Comparison of ENCODE assay signal across 9 cellular contexts in the genomic region with DNA sequence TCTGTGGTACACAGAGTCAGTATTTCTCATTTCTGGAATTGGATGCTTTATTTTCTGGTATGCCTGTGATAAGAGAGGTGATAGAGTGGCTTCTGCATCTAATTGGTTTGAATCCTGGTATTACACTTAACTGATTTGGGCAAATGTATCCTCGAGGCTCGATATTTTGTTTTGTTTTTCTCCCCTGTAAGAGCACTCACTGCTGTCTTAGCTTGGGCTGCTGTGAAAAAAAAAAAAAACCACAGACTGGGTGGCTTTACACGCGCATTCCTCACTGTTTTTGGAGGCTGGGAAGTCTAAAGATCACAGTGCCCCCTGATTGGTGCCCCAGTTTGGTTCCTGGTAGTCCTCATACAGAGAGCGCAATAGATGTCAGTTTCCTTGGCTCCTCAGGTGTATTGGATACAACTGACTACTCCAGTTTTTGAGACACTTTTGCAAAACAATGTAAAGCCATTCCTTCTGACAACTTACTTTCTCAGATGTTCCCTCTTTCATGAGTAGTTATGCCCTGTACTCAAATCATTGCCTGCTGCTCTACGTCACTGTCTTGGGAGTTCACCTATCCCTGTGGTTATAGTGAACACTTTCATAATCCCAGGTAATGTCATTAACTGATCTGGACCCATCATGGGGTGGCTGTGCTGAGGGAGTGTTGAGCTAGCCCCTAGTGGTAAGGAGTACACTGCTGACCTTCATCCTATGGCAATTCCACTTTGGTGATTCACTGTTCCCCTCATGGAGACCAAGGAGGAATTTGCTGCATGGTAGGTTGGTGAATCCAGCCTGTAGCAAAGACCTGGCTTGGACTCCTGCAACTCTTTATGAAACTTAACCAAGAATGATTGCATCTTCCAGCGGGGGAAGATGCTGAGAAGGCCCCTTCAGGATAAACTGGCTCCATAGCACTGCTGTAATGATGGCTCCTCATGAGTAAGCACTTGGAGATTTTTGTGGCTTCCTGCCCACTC. TPM values are rescaled to one million over a fixed set of nuclear protein-coding genes. Genes with fewer than 3 reads are reported as not detected.
DNase-seq lines count a peak whose midpoint lies in the region; ATAC-seq and TF ChIP-seq lines count a peak whose summit lies in the region.
"Had no signal": no experiment of that assay in that cellular context is flagged by ENCODE, and none has a peak within 500 bp of the region (broad histone marks: within the 10 kb centered on the region; RNA-seq: fewer than 3 reads in every experiment).

No MANE protein-coding gene starts in this region.

- in situ Hi-C loops in GM23248 (cut with MboI): no loop called here

- no peak for DNase-seq in AG04449 (ENCODE audit: low read depth, low spot score)
- DNase-seq in GM23248: peak; percentile 75
- DNase-seq in hepatic stellate cell (ENCODE audit: low spot score): peak; percentile 57
- no peak for DNase-seq in activated gamma-delta T cell (lab: John Stamatoyannopoulos, UW)
- DNase-seq: NCI-H510A treated with DMSO at 0.1 percent for 48 hours had no signal

- H3K9ac ChIP-seq in GM23248: no peak overlapping the region

- no peaks in the 10 kb centered on the region for H3K27me3 ChIP-seq in GM23248 (replicated peaks; ENCODE audit: insufficient read depth)

- POLR2A ChIA-PET in AG04449 (lab: Yijun Ruan, JAX): interaction anchor here (0.5 kb wide), 1 partner anchor 67 kb away, joined by 4 read pairs; no protein-coding TSS in a partner anchor

- H3K36me3 ChIP-seq in GM23248 (ENCODE audit: low read depth): peaks cover 35% of the 10 kb centered on the region

- peaks cover 71% of the 10 kb centered on the region for H3F3A ChIP-seq in GM23248 (ENCODE audit: insufficient read depth)

- no peaks in the 10 kb centered on the region for H3K9me2 ChIP-seq in GM23248 (ENCODE audit: insufficient read depth)

- no peak overlapping the region for H3K4me2 ChIP-seq in GM23248 (ENCODE audit: unreplicated experiment)

- H3K4me1 ChIP-seq in GM23248 (ENCODE audit: insufficient read depth): peaks cover 34% of the 10 kb centered on the region

- CTCF ChIA-PET in AG04449 (lab: Yijun Ruan, JAX): no interaction called here

- H3K79me2 ChIP-seq in GM23248 (ENCODE audit: insufficient read depth): peaks cover 33% of the 10 kb centered on the region

- no peaks in the 10 kb centered on the region for H3K9me3 ChIP-seq in GM23248 (ENCODE audit: low read depth)

- TF ChIP-seq CTCF in AG04449 (IDR thresholded peaks at IDR 0.05; ENCODE audit: insufficient read depth, low read length, missing control alignments) (peak; percentile 44), WI38 (IDR thresholded peaks at IDR 0.05; ENCODE audit: low read depth, low read length) (peak; percentile 35; the same call in 1 of the 2 replicates)

- WGBS in GM23248 (ENCODE audit: low coverage in 1 of 2, low lambda C conversion rate in 2 of 2, missing lambda C conversion rate in 2 of 2), 2 experiments: 84 to 87% methylated on average over 7 of the region's 7 CpGs

- H3K27ac ChIP-seq in GM23248: peak overlapping the region; percentile 88

- H3K4me3 ChIP-seq in AG04449 (ENCODE audit: low read depth, low read length) (no peak overlapping the region), GM23248 (no peak overlapping the region), WI38 (ENCODE audit: low read depth, low read length) (no peak overlapping the region)

- ATAC-seq in GM18498 (IDR thresholded peaks at IDR 0.05; ENCODE audit: unreplicated experiment): no peak
- ATAC-seq in GM21515 (IDR thresholded peaks at IDR 0.05; ENCODE audit: unreplicated experiment): no peak
- ATAC-seq in HG02642 (IDR thresholded peaks at IDR 0.05; ENCODE audit: poor library complexity, unreplicated experiment): no peak

- no peaks in the 10 kb centered on the region for H4K20me1 ChIP-seq in GM23248 (ENCODE audit: insufficient read depth)

- H2AFZ ChIP-seq in GM23248: no peak overlapping the region

RNA-seq across cellular contexts. Expression of a gene that starts 3.5 kb away (rescaled TPM):
- 10.1 and 10.5 TPM in 2 replicates for total RNA-seq in GM23248 (2014; rRNA removed; shearing (Covaris generic))
- polyA plus RNA-seq in GM23248 (2016; fragmentation: Nextera tagmentation; extraction: Ambion mirVana): 17.6 and 18.9 TPM in 2 replicates

RNA-seq across cellular contexts. Expression of a gene that starts 31.0 kb away (rescaled TPM):
- total RNA-seq in GM23248 (2014; rRNA removed; shearing (Covaris generic)): 57.8 and 64.8 TPM in 2 replicates
- 87.8 and 89.8 TPM in 2 replicates for polyA plus RNA-seq in GM23248 (2016; fragmentation: Nextera tagmentation; extraction: Ambion mirVana)

RNA-seq across cellular contexts. Expression of a gene that starts 31.1 kb away (rescaled TPM):
- 260 and 354 TPM in 2 replicates for total RNA-seq in GM23248 (2014; rRNA removed; shearing (Covaris generic))
- polyA plus RNA-seq in GM23248 (2016; fragmentation: Nextera tagmentation; extraction: Ambion mirVana): 188 and 190 TPM in 2 replicates

RNA-seq across cellular contexts. Expression of a gene that starts 32.0 kb away (rescaled TPM):
- total RNA-seq in GM23248 (2014; rRNA removed; shearing (Covaris generic)): 61.8 and 91.3 TPM in 2 replicates
- 110 and 112 TPM in 2 replicates for polyA plus RNA-seq in GM23248 (2016; fragmentation: Nextera tagmentation; extraction: Ambion mirVana)

RNA-seq across cellular contexts. Expression of a gene that starts 41.8 kb away (rescaled TPM):
- total RNA-seq in GM23248 (2014; rRNA removed; shearing (Covaris generic)): not detected in 2 replicates
- not detected in 2 replicates for polyA plus RNA-seq in GM23248 (2016; fragmentation: Nextera tagmentation; extraction: Ambion mirVana)

Comparison
In these comparisons a context has a peak if more than half of its experiments do, and no peak if none do; other contexts are left out.
1. DNase-seq: peak in GM23248 (single experiment) and hepatic stellate cell (single experiment); none in AG04449 (single experiment) and activated gamma-delta T cell (single experiment).